In the genomic region with DNA sequence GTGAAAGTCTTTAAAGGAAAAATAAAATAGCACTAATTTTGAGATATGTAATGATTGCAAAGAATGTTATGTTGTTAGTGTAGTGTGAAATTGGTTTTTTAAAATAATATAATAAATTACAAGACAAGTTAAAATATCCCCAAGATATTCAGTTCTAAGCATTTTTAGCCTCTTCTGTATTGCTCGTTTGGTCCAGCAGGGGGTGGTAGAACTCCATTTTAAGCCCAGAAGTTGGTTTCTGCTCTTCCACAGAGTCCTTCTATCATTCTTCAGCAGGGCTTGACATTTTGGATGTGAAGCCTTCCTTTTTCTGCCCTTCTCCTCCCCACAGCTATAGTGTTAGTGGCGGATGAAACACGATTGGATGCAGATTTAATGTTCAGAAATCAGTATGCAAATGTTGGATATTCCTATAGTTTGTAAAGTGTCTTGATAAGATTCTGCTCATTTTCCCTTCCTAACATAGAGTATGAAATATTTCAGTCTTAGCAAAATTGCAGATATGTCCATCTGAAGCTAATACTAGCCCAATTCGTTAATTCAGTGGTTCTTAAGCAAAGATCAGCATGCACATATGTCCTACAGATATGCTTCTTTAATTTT, we compare ENCODE assay signal across 8 cellular contexts. TPM values are rescaled to one million over a fixed set of nuclear protein-coding genes. Genes with fewer than 3 reads are reported as not detected.
DNase-seq lines count a peak whose midpoint lies in the region; ATAC-seq, FAIRE-seq and TF ChIP-seq lines count a peak whose summit lies in the region.

No MANE protein-coding gene starts in this region.

- H3K27me3 Mint-ChIP-seq in activated naive CD8-positive, alpha-beta T cell treated with anti-CD3 and anti-CD28 coated beads for 36 hours: peaks cover 49% of the 10 kb centered on the region

- no peaks in the 10 kb centered on the region for H3K9me3 Mint-ChIP-seq in activated naive CD8-positive, alpha-beta T cell treated with anti-CD3 and anti-CD28 coated beads for 36 hours

- POLR2A ChIA-PET in HEK293 (lab: Yijun Ruan, JAX): no interaction called here

- H3K36me3 ChIP-seq in HEK293 (ENCODE audit: control insufficient read depth in 2 of 2, insufficient read depth in 1 of 2, low read length in 2 of 2) (no peaks in the 10 kb centered on the region), cardiac muscle cell (no peaks in the 10 kb centered on the region), psoas muscle (ENCODE audit: insufficient read depth in 1 of 2, low read depth in 1 of 2) (no peaks in the 10 kb centered on the region)

- FAIRE-seq in D721Med (lab: Jason Lieb, UNC): peak; percentile 76

- CTCF ChIA-PET in HEK293 (lab: Yijun Ruan, JAX): interaction anchor here (0.6 to 2.1 kb wide), 13 partner anchors 11 to 1792 kb away, joined by 3 to 17 read pairs (median 4); no protein-coding TSS in a partner anchor

- peaks cover 13% of the 10 kb centered on the region for H3K4me1 Mint-ChIP-seq in activated naive CD8-positive, alpha-beta T cell treated with anti-CD3 and anti-CD28 coated beads for 36 hours

- intact Hi-C loops in psoas muscle (cut with DNase I): no loop called here

- H3K27me3 ChIP-seq in cardiac muscle cell (peaks cover 24% of the 10 kb centered on the region), psoas muscle (ENCODE audit: insufficient read depth in 3 of 3, low read length in 2 of 3) (peaks cover 0 to 27% (median 9%) of the 10 kb centered on the region in 3 donors)

- WGBS in psoas muscle, 3 donors: 28 to 32% (median 29%) methylated on average over 4 of the region's 4 CpGs

- ATAC-seq in psoas muscle (peak in 1 of 4 donors; percentile 67), GM21717 (IDR thresholded peaks at IDR 0.05; ENCODE audit: unreplicated experiment) (no peak)

- no peak overlapping the region for H3K27ac Mint-ChIP-seq in activated naive CD8-positive, alpha-beta T cell treated with anti-CD3 and anti-CD28 coated beads for 36 hours

- H3K36me3 Mint-ChIP-seq in activated naive CD8-positive, alpha-beta T cell treated with anti-CD3 and anti-CD28 coated beads for 36 hours: no peaks in the 10 kb centered on the region

- DNase-seq in D721Med (ENCODE audit: insufficient read length, low spot score): no peak
- peak; percentile 53 for DNase-seq in NCI-H774 (lab: John Stamatoyannopoulos, UW)
- peak; percentile 8 for DNase-seq in activated naive CD8-positive, alpha-beta T cell treated with anti-CD3 and anti-CD28 coated beads for 36 hours
- DNase-seq in cardiac muscle cell (ENCODE audit: low read depth in 1 of 2, low spot score in 1 of 2): peak; percentile 63 to 65
- no peak for DNase-seq in psoas muscle
- DNase-seq in NK-92 treated with Interleukin-12 subunit alpha and Interleukin-12 subunit beta, amount 100 ng/mL, for 24 hours (lab: John Stamatoyannopoulos, UW): no peak

- peak; percentile 86 for TF ChIP-seq CTCF in D721Med (IDR thresholded peaks at IDR 0.05; ENCODE audit: insufficient read depth, missing control alignments)
- no peak for TF ChIP-seq CTCF in HEK293 (tag by site-specific recombination; IDR thresholded peaks at IDR 0.05)
- peak; percentile 90 for TF ChIP-seq CTCF in cardiac muscle cell (IDR thresholded peaks at IDR 0.05; ENCODE audit: low read depth, low read length)
- TF ChIP-seq CTCF in psoas muscle (IDR thresholded peaks at IDR 0.05): peak; percentile 52

- no peaks in the 10 kb centered on the region for H3K9me3 ChIP-seq in HEK293 (ENCODE audit: control insufficient read depth, insufficient read depth, low read depth, low read length)
- H3K9me3 ChIP-seq in cardiac muscle cell (ENCODE audit: low read depth): no peaks in the 10 kb centered on the region
- no peaks in the 10 kb centered on the region for H3K9me3 ChIP-seq in psoas muscle

- no peak overlapping the region for H3K4me3 Mint-ChIP-seq in activated naive CD8-positive, alpha-beta T cell treated with anti-CD3 and anti-CD28 coated beads for 36 hours

- H3K4me1 ChIP-seq in HEK293 (ENCODE audit: control insufficient read depth, insufficient read depth, low read length) (no peaks in the 10 kb centered on the region), cardiac muscle cell (ENCODE audit: low read depth) (no peaks in the 10 kb centered on the region), psoas muscle (no peaks in the 10 kb centered on the region)

- H3K27ac ChIP-seq in HEK293 (ENCODE audit: extremely low read depth, low read depth, low read length): no peak overlapping the region
- H3K27ac ChIP-seq in cardiac muscle cell: no peak overlapping the region
- H3K27ac ChIP-seq in psoas muscle: no peak overlapping the region

- H3K4me3 ChIP-seq in HEK293 (ENCODE audit: low read depth, low read length) (no peak overlapping the region), cardiac muscle cell (no peak overlapping the region), psoas muscle (no peak overlapping the region)

TF ChIP-seq in HEK293, 187 proteins besides CTCF, POLR2A, EP300 and RAD21:
- TF ChIP-seq ZNF626 (tag by site-specific recombination; IDR thresholded peaks at IDR 0.05): no peak
- TF ChIP-seq ZNF777 (tag by site-specific recombination; IDR thresholded peaks at IDR 0.05; ENCODE audit: borderline replicate concordance): no peak
- TF ChIP-seq ZNF114 (tag by site-specific recombination; IDR thresholded peaks at IDR 0.05): no peak
- peak; percentile 26; the same call in 1 of the 2 replicates for TF ChIP-seq ZNF654 (tag by site-specific recombination; IDR thresholded peaks at IDR 0.05; ENCODE audit: low read depth)
- TF ChIP-seq HOXD13 (CRISPR knock-in tag; IDR thresholded peaks at IDR 0.05; ENCODE audit: borderline replicate concordance): no peak

RNA-seq across cellular contexts. Expression of a gene that starts 1.5 kb away (rescaled TPM):
- not detected for total RNA-seq in activated naive CD8-positive, alpha-beta T cell treated with anti-CD3 and anti-CD28 coated beads for 36 hours
- total RNA-seq in cardiac muscle cell (0.45 and 2.5 TPM in 2 replicates), psoas muscle (1 to 10 TPM in 3 of 4 donors, under 1 TPM in 1; 0.62 to 2.4 (median 1.3) TPM)
- polyA plus RNA-seq in cardiac muscle cell (0.04 and 2.6 TPM in 2 replicates), psoas muscle (under 1 TPM; 0.14 to 0.44 (median 0.18) TPM)

Comparison
In these comparisons a context has a peak if more than half of its experiments do, and no peak if none do; other contexts are left out.
1. DNase-seq: peak in NCI-H774 (single experiment), activated naive CD8-positive, alpha-beta T cell treated with anti-CD3 and anti-CD28 coated beads for 36 hours (single experiment) and cardiac muscle cell (2 of 2); none in D721Med (single experiment), psoas muscle (0 of 2) and NK-92 treated with Interleukin-12 subunit alpha and Interleukin-12 subunit beta, amount 100 ng/mL, for 24 hours (single experiment).